ENCODE assay signal across 23 cellular contexts in genomic region chr20:10972219-10972860, GRCh38.
"Had no signal": no experiment of that assay in that cellular context is flagged by ENCODE, and none has a peak within 500 bp of the region (broad histone marks: within the 10 kb centered on the region; RNA-seq: fewer than 3 reads in every experiment).

No MANE protein-coding gene starts in this region.

- DNase-seq: activated CD4-positive, alpha-beta T cell treated with anti-CD3 and anti-CD28 coated beads for 1 hour; activated gamma-delta T cell; dermis blood vessel endothelial cell; effector memory CD4-positive, alpha-beta T cell; esophagus squamous epithelium; foreskin melanocyte; glutamatergic neuron; hippocampal formation; left colon; retina; stimulated activated CD4-positive, alpha-beta T cell treated with anti-CD3 and anti-CD28 coated beads, Interleukin-12 subunit alpha, Interleukin-12 subunit beta, amount 100 ng/mL, for 4 hours; stimulated activated CD4-positive, alpha-beta T cell treated with anti-CD3 and anti-CD28 coated beads, Interleukin-1b, Interleukin-23, amount 100 ng/mL, for 48 hours; stimulated activated naive CD8-positive, alpha-beta T cell treated with anti-CD3 and anti-CD28 coated beads, Interleukin-15, Interleukin-2, amounts not matched to agents 100 U/mL and 50 U/mL, for 24 hours; T-helper 2 cell; transverse colon; uterus; WERI-Rb-1 had no signal

- H3K27ac Mint-ChIP-seq: activated naive CD4-positive, alpha-beta T cell treated with anti-CD3 and anti-CD28 coated beads, Interleukin-2, amount 50 U/mL, for 24 hours; mesothelial cell of epicardium; natural killer cell treated with Interleukin-12 subunit alpha and Interleukin-12 subunit beta and Interleukin-15 and Interleukin-18, amount 100 ng/mL, for 72 hours had no signal

- H3K9me3 ChIP-seq: ascending aorta, esophagus squamous epithelium, neutrophil, transverse colon, uterus had no signal

- H3K4me3 Mint-ChIP-seq: activated naive CD4-positive, alpha-beta T cell treated with anti-CD3 and anti-CD28 coated beads, Interleukin-2, amount 50 U/mL, for 24 hours; mesothelial cell of epicardium; natural killer cell treated with Interleukin-12 subunit alpha and Interleukin-12 subunit beta and Interleukin-15 and Interleukin-18, amount 100 ng/mL, for 72 hours had no signal

- H3K4me3 ChIP-seq: ascending aorta, esophagus squamous epithelium, lung, transverse colon, uterus had no signal

- H3K4me1 ChIP-seq: uterus had no signal

- H3K36me3 Mint-ChIP-seq: activated naive CD4-positive, alpha-beta T cell treated with anti-CD3 and anti-CD28 coated beads, Interleukin-2, amount 50 U/mL, for 24 hours; mesothelial cell of epicardium; natural killer cell treated with Interleukin-12 subunit alpha and Interleukin-12 subunit beta and Interleukin-15 and Interleukin-18, amount 100 ng/mL, for 72 hours had no signal

- H3K4me1 Mint-ChIP-seq: activated naive CD4-positive, alpha-beta T cell treated with anti-CD3 and anti-CD28 coated beads, Interleukin-2, amount 50 U/mL, for 24 hours; mesothelial cell of epicardium had no signal

- H3K36me3 ChIP-seq: ascending aorta, esophagus squamous epithelium, neutrophil, transverse colon, uterus, WERI-Rb-1 had no signal

- H3K27ac ChIP-seq: ascending aorta, esophagus squamous epithelium, neutrophil, transverse colon, uterus, WERI-Rb-1 had no signal

- H3K27me3 ChIP-seq: ascending aorta, esophagus squamous epithelium, neutrophil, transverse colon, uterus had no signal

- ATAC-seq: left colon; natural killer cell treated with Interleukin-12 subunit alpha and Interleukin-12 subunit beta and Interleukin-15 and Interleukin-18, amount 100 ng/mL, for 72 hours; stimulated activated naive CD8-positive, alpha-beta T cell treated with anti-CD3 and anti-CD28 coated beads, Interleukin-15, Interleukin-2, amounts not matched to agents 100 U/mL and 50 U/mL, for 24 hours had no signal
